In the genomic region with DNA sequence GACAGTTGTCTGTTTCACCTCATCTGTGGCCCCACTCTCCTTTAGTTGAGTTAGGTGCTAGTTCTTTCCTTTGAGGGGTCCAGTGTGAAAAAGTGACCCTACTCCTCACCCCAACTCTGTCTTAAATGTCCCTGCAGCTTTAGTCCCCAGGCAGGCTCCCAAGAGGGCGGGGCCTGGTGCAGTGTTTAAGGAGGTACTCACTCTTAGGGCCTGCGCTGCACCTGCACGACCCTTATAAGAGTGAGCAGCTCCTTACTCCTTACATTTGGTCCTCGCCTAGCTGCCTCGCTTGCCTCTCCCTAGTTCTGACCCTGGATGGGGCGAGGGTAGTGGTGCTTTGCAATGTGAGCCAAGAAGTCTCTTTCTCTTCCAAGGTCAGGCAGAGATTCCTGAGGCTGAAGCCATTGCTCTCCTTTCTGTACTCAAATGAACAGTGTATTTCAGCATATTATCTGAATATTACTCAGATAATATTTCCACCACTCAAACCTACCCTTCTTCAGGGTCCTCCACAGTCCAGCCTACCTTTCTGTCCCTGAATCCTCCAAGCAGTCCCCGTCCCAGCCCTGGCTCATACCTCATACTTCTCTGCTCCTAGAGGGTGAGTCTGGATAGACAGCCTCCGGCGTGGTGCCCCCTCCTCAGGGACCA, we compare ENCODE assay signal across 2 cellular contexts.
A peak's percentile ranks its signal among the peaks of the same experiment; 100 is the strongest.
TF ChIP-seq lines count a peak whose summit lies in the region.

No MANE protein-coding gene starts in this region.

TF ChIP-seq in HepG2, 621 proteins besides CTCF, POLR2A, EP300 and RAD21:
- TF ChIP-seq TAF15 (IDR thresholded peaks at IDR 0.05; ENCODE audit: low read depth, low read length, poor library complexity, severe bottlenecking) = no peak
- peak; percentile 77 for TF ChIP-seq IKZF4 (CRISPR knock-in tag; IDR thresholded peaks at IDR 0.05; ENCODE audit: borderline replicate concordance, low read depth, not compliant biosample characterization)
- 0 out of 2 replicates have a peak, but pooled peaks have one; percentile 13 for TF ChIP-seq EED (CRISPR knock-in tag; IDR thresholded peaks at IDR 0.05)
- TF ChIP-seq ZNF274 (CRISPR knock-in tag; IDR thresholded peaks at IDR 0.05) = 0 out of 2 replicates have a peak, but pooled peaks have one; percentile 41
- no peak for TF ChIP-seq ZNF101 (CRISPR knock-in tag; IDR thresholded peaks at IDR 0.05; ENCODE audit: borderline replicate concordance, low read depth)
- 0 out of 2 replicates have a peak, but pooled peaks have one; percentile 39 for TF ChIP-seq ZNF605 (CRISPR knock-in tag; IDR thresholded peaks at IDR 0.05)

TF ChIP-seq in K562, 482 proteins besides CTCF, POLR2A, EP300 and RAD21:
- 0 out of 2 replicates have a peak, but pooled peaks have one; percentile 9 for TF ChIP-seq CXXC5 (CRISPR knock-in tag; IDR thresholded peaks at IDR 0.05)
- 0 out of 4 replicates have a peak, but pooled peaks of 1 of the 2 experiments have one; percentile 31 for TF ChIP-seq TEAD1 (CRISPR knock-in tag; IDR thresholded peaks at IDR 0.05)
- no peak for TF ChIP-seq DIDO1 (tag; IDR thresholded peaks at IDR 0.05; ENCODE audit: low read depth)
- TF ChIP-seq, protein P1, sequence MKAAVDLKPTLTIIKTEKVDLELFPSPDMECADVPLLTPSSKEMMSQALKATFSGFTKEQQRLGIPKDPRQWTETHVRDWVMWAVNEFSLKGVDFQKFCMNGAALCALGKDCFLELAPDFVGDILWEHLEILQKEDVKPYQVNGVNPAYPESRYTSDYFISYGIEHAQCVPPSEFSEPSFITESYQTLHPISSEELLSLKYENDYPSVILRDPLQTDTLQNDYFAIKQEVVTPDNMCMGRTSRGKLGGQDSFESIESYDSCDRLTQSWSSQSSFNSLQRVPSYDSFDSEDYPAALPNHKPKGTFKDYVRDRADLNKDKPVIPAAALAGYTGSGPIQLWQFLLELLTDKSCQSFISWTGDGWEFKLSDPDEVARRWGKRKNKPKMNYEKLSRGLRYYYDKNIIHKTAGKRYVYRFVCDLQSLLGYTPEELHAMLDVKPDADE (conservative IDR thresholded peaks at IDR 0.05; ENCODE audit: control insufficient read depth, low read depth, low read length) = 0 out of 2 replicates have a peak, but pooled peaks have one; percentile 7
- TF ChIP-seq, protein P2, sequence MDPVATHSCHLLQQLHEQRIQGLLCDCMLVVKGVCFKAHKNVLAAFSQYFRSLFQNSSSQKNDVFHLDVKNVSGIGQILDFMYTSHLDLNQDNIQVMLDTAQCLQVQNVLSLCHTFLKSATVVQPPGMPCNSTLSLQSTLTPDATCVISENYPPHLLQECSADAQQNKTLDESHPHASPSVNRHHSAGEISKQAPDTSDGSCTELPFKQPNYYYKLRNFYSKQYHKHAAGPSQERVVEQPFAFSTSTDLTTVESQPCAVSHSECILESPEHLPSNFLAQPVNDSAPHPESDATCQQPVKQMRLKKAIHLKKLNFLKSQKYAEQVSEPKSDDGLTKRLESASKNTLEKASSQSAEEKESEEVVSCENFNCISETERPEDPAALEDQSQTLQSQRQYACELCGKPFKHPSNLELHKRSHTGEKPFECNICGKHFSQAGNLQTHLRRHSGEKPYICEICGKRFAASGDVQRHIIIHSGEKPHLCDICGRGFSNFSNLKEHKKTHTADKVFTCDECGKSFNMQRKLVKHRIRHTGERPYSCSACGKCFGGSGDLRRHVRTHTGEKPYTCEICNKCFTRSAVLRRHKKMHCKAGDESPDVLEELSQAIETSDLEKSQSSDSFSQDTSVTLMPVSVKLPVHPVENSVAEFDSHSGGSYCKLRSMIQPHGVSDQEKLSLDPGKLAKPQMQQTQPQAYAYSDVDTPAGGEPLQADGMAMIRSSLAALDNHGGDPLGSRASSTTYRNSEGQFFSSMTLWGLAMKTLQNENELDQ (CRISPR knock-in tag; IDR thresholded peaks at IDR 0.05; ENCODE audit: borderline replicate concordance) = no peak
- TF ChIP-seq XRCC4 (IDR thresholded peaks at IDR 0.05; ENCODE audit: extremely low read depth, insufficient read depth, insufficient read length) = no peak
- TF ChIP-seq CBFB (CRISPR knock-in tag; IDR thresholded peaks at IDR 0.05) = 0 out of 2 replicates have a peak, but pooled peaks have one; percentile 1
- TF ChIP-seq ZKSCAN8 (CRISPR knock-in tag; IDR thresholded peaks at IDR 0.05) = no peak
- TF ChIP-seq TSC22D4 (tag; IDR thresholded peaks at IDR 0.05) = no peak
- TF ChIP-seq TRIM24 (IDR thresholded peaks at IDR 0.05) = no peak
- TF ChIP-seq CEBPG (CRISPR knock-in tag; IDR thresholded peaks at IDR 0.05) = peak; percentile 23; the same call in 1 of the 2 replicates
- no peak for TF ChIP-seq CEBPG (tag; conservative IDR thresholded peaks at IDR 0.05 in 1 of 2, IDR thresholded peaks at IDR 0.05 in 1 of 2)
- no peak for TF ChIP-seq NFATC3 (IDR thresholded peaks at IDR 0.05)
- no peak for TF ChIP-seq KLF6 (CRISPR knock-in tag; IDR thresholded peaks at IDR 0.05; ENCODE audit: borderline replicate concordance)
- no peak for TF ChIP-seq HNRNPUL1 (IDR thresholded peaks at IDR 0.05; ENCODE audit: low read length)
